ENCODE assay signal across 9 cellular contexts in the genomic region with DNA sequence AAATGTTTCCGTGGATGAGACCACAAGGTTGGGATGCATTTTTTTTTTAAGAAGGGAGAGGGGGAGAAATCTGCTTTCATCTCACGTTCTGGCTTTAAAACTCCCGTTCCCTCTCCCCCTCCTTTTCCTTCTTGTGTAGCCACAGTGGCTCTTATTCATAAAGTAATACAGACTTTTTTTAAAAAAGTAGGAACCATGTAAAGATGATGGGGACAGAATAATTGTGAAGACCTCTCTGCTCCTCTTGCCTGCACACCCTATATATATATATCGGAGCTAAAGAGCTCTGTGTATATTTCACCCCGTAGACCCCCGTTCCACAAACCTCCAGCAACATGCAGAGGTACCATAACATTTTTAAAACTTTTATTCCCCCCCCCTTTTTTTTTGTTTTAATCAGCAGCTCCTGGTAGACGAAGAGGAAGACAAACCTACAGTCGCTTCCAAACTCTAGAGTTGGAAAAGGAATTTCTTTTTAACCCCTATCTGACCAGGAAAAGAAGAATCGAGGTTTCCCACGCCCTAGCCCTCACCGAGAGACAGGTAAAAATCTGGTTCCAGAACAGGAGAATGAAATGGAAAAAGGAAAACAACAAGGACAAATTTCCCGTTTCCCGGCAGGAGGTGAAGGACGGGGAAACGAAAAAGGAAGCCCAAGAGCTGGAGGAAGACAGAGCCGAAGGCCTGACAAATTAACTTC. TPM values are rescaled to one million over a fixed set of nuclear protein-coding genes. Genes with fewer than 3 reads are reported as not detected.
DNase-seq lines count a peak whose midpoint lies in the region; ATAC-seq and TF ChIP-seq lines count a peak whose summit lies in the region.
"Had no signal": no experiment of that assay in that cellular context is flagged by ENCODE, and none has a peak within 500 bp of the region (broad histone marks: within the 10 kb centered on the region; RNA-seq: fewer than 3 reads in every experiment).

No MANE protein-coding gene starts in this region.

- TF ChIP-seq CTCF in foreskin keratinocyte (conservative IDR thresholded peaks at IDR 0.05), result no peak
- no peak for TF ChIP-seq CTCF in upper lobe of left lung (IDR thresholded peaks at IDR 0.05)

- ATAC-seq in foreskin keratinocyte, result no peak
- no peak for ATAC-seq in upper lobe of left lung (ENCODE audit: low FRiP score in 2 of 2)
- ATAC-seq in HG02884 (IDR thresholded peaks at IDR 0.05; ENCODE audit: unreplicated experiment), result no peak

- H3K27me3 ChIP-seq in SJSA1 (replicated peaks) (no peaks in the 10 kb centered on the region), foreskin keratinocyte (peaks cover 16% of the 10 kb centered on the region), skeletal muscle tissue (ENCODE audit: control insufficient read depth in 3 of 3, insufficient read depth in 3 of 3, low read length in 3 of 3) (peaks cover 18 to 57% (median 30%) of the 10 kb centered on the region in 3 donors), upper lobe of left lung (peaks cover 0 to 80% (median 38%) of the 10 kb centered on the region in 4 donors)

- 13 to 16% methylated on average over 16 of the region's 16 CpGs for WGBS in upper lobe of left lung, 2 donors

- H3K4me1 ChIP-seq in SJSA1 (replicated peaks) (peaks cover 25% of the 10 kb centered on the region), foreskin keratinocyte (peaks cover 2% of the 10 kb centered on the region), skeletal muscle tissue (ENCODE audit: control insufficient read depth in 3 of 3, insufficient read depth in 3 of 3, low read length in 3 of 3) (peaks cover 9 to 29% (median 10%) of the 10 kb centered on the region in 3 donors), upper lobe of left lung (peaks cover 23 to 38% (median 24%) of the 10 kb centered on the region in 4 donors)

- peak overlapping the region; percentile 51 to 76 (median 63) for H3K9ac ChIP-seq in skeletal muscle tissue (ENCODE audit: low read depth in 1 of 3, low read length in 3 of 3)

- peak overlapping the region; percentile 90 for H3K4me3 ChIP-seq in SJSA1
- H3K4me3 ChIP-seq in skeletal muscle tissue (ENCODE audit: low read length in 3 of 3), result peak overlapping the region; percentile 22 to 78 (median 69)
- H3K4me3 ChIP-seq in upper lobe of left lung, result no peak overlapping the region

- no peak for TF ChIP-seq EP300 in upper lobe of left lung (IDR thresholded peaks at IDR 0.05)

- no peaks in the 10 kb centered on the region for H3K9me3 ChIP-seq in SJSA1 (replicated peaks)
- no peaks in the 10 kb centered on the region for H3K9me3 ChIP-seq in skeletal muscle tissue (ENCODE audit: control insufficient read depth in 3 of 3, low read length in 3 of 3)
- no peaks in the 10 kb centered on the region for H3K9me3 ChIP-seq in upper lobe of left lung

- H3K36me3 ChIP-seq in SJSA1 (peaks cover 13% of the 10 kb centered on the region), skeletal muscle tissue (ENCODE audit: control insufficient read depth in 3 of 3, insufficient read depth in 3 of 3, low read length in 3 of 3) (peaks cover 0 to 2% (median 0%) of the 10 kb centered on the region in 3 donors), upper lobe of left lung (no peaks in the 10 kb centered on the region)

- TF ChIP-seq POLR2A in upper lobe of left lung (IDR thresholded peaks at IDR 0.05), result no peak

- H3K27ac ChIP-seq in SJSA1, result peak overlapping the region; percentile 71; the same call in 1 of the 2 replicates
- peak overlapping the region; percentile 21 for H3K27ac ChIP-seq in foreskin keratinocyte
- peak overlapping the region; percentile 78 for H3K27ac ChIP-seq in skeletal muscle tissue (ENCODE audit: low read depth, low read length)
- no peak overlapping the region for H3K27ac ChIP-seq in upper lobe of left lung
- H3K27ac ChIP-seq: dorsolateral prefrontal cortex had no signal

- DNase-seq in ELR (ENCODE audit: low read depth) (peak; percentile 17), SJSA1 (ENCODE audit: low read depth in 1 of 2, low spot score in 2 of 2) (no peak), foreskin keratinocyte (no peak), upper lobe of left lung (no peak), HPDE6-E6E7 (ENCODE audit: extremely low spot score) (no peak)
- DNase-seq: dorsolateral prefrontal cortex had no signal

RNA-seq across cellular contexts. Expression of a gene that starts 1.6 kb away (rescaled TPM):
- total RNA-seq in SJSA1 (2014; rRNA removed; shearing (Covaris generic)), result 13.0 and 16.8 TPM in 2 replicates
- total RNA-seq in foreskin keratinocyte (6.5 and 10.8 TPM in 2 replicates), skeletal muscle tissue (18.8 TPM), upper lobe of left lung (1 to 10 TPM in 1 of 6 donors, under 1 TPM in 4, not detected in 1; 0.43 to 2.3 (median 0.74) TPM)
- polyA plus RNA-seq in foreskin keratinocyte, result 7.0 and 9.7 TPM in 2 replicates
- total RNA-seq: dorsolateral prefrontal cortex had no signal

RNA-seq across cellular contexts. Expression of a gene that starts 8.5 kb away (rescaled TPM):
- total RNA-seq in SJSA1 (2014; rRNA removed; shearing (Covaris generic)), result 1.8 TPM in 2 replicates
- total RNA-seq in foreskin keratinocyte (0.14 and 0.37 TPM in 2 replicates), skeletal muscle tissue (5.7 TPM), upper lobe of left lung (1 to 10 TPM in 1 of 6 donors, under 1 TPM in 1, not detected in 4; 0.40 to 1.2 TPM)
- 0.21 and 0.47 TPM in 2 replicates for polyA plus RNA-seq in foreskin keratinocyte
- total RNA-seq: NCI-H460 had no signal

RNA-seq across cellular contexts. Expression of a gene that starts 14.5 kb away (rescaled TPM):
- total RNA-seq in SJSA1 (2014; rRNA removed; shearing (Covaris generic)), result not detected in 2 replicates
- total RNA-seq in foreskin keratinocyte, result not detected in 2 replicates
- not detected in 2 replicates for polyA plus RNA-seq in foreskin keratinocyte
- 0.52 TPM for total RNA-seq in skeletal muscle tissue
- total RNA-seq in upper lobe of left lung, result under 1 TPM in 2 of 6 donors, not detected in 4; 0.47 to 0.55 TPM

RNA-seq across cellular contexts. Expression of a gene that starts 20.3 kb away (rescaled TPM):
- 0.29 and 5.9 TPM in 2 replicates for total RNA-seq in SJSA1 (2014; rRNA removed; shearing (Covaris generic))
- total RNA-seq in foreskin keratinocyte, result 0.32 and 0.82 TPM in 2 replicates
- 0.39 and 0.83 TPM in 2 replicates for polyA plus RNA-seq in foreskin keratinocyte
- 1.0 TPM for total RNA-seq in skeletal muscle tissue
- under 1 TPM in 2 of 6 donors, not detected in 4; 0.79 to 0.81 TPM for total RNA-seq in upper lobe of left lung
- total RNA-seq: dorsolateral prefrontal cortex, NCI-H460 had no signal

RNA-seq across cellular contexts. Expression of a gene that starts 24.0 kb away (rescaled TPM):
- total RNA-seq in SJSA1 (2014; rRNA removed; shearing (Covaris generic)), result not detected in 2 replicates
- total RNA-seq in foreskin keratinocyte (not detected in 2 replicates), skeletal muscle tissue (not detected), upper lobe of left lung (not detected)
- polyA plus RNA-seq in foreskin keratinocyte, result not detected in 2 replicates
- total RNA-seq: dorsolateral prefrontal cortex, NCI-H460 had no signal

Comparison
In these comparisons a context has a peak if more than half of its experiments do, and no peak if none do; other contexts are left out.
1. H3K27ac ChIP-seq: peak in SJSA1 (single experiment), foreskin keratinocyte (single experiment) and skeletal muscle tissue (single experiment); none in upper lobe of left lung (0 of 4).
2. H3K4me3 ChIP-seq: peak in SJSA1 (single experiment) and skeletal muscle tissue (3 of 3); none in upper lobe of left lung (0 of 4).